Comparison of ENCODE assay signal across 16 cellular contexts in the genomic region with DNA sequence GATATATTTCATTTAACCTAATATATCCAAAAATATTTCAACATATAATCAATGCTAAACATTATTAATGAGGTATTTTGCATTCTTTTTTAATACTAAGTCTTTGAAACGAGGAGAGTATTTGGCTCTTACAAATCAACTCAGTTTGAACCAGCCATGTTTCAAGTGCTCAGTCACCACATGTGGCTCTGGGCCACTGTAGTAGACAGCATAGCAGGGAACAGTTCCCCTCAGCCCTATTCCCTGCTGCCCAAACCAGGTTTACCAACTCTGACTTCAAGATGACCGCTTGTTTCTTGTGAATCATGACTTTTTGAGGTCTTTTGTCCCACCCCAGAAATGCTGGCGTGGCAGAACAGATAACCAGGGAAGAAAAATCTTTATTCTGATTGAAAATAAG. TPM values are rescaled to one million over a fixed set of nuclear protein-coding genes. Genes with fewer than 3 reads are reported as not detected.
DNase-seq lines count a peak whose midpoint lies in the region; ATAC-seq and TF ChIP-seq lines count a peak whose summit lies in the region.
"Had no signal": no experiment of that assay in that cellular context is flagged by ENCODE, and none has a peak within 500 bp of the region (broad histone marks: within the 10 kb centered on the region; RNA-seq: fewer than 3 reads in every experiment).

No MANE protein-coding gene starts in this region.

- no peak for TF ChIP-seq CTCF in left ventricle myocardium inferior (IDR thresholded peaks at IDR 0.05; ENCODE audit: borderline replicate concordance)
- no peak for TF ChIP-seq CTCF in thyroid gland (IDR thresholded peaks at IDR 0.05)
- TF ChIP-seq CTCF in sigmoid colon (IDR thresholded peaks at IDR 0.05), result no peak

- no peak for ATAC-seq in Right ventricle myocardium inferior
- ATAC-seq: CD8-positive, alpha-beta T cell had no signal

- H3K23ac ChIP-seq in mesenchymal stem cell (ENCODE audit: low read length in 2 of 2), result no peak overlapping the region

- H3K4me1 ChIP-seq in left ventricle myocardium inferior, result peaks cover 57% of the 10 kb centered on the region
- H3K4me1 ChIP-seq in mesenchymal stem cell (ENCODE audit: control insufficient read depth, insufficient read depth, low read depth, low read length), result peaks cover 9% of the 10 kb centered on the region
- H3K4me1 ChIP-seq in thyroid gland, result peaks cover 31 to 41% of the 10 kb centered on the region in 2 donors
- H3K4me1 ChIP-seq in sigmoid colon, result peaks cover 0 to 42% (median 39%) of the 10 kb centered on the region in 4 donors
- H3K4me1 ChIP-seq: HAP-1 had no signal

- H3K27me3 ChIP-seq in left ventricle myocardium inferior (ENCODE audit: low read depth) (no peaks in the 10 kb centered on the region), mesenchymal stem cell (ENCODE audit: control insufficient read depth in 1 of 2, insufficient read depth in 1 of 2, low read length in 2 of 2) (no peaks in the 10 kb centered on the region), thyroid gland (no peaks in the 10 kb centered on the region), sigmoid colon (no peaks in the 10 kb centered on the region)

- 95% methylated on average over 1 of the region's 3 CpGs for WGBS in mesenchymal stem cell
- WGBS in thyroid gland, 2 donors, result 79 to 81% methylated on average over 3 of the region's 3 CpGs
- 60 to 95% methylated on average over 3 of the region's 3 CpGs for WGBS in sigmoid colon, 2 donors

- H3K4me3 ChIP-seq in left ventricle myocardium inferior (no peak overlapping the region), mesenchymal stem cell (ENCODE audit: insufficient read depth in 1 of 2, low read depth in 1 of 2, low read length in 2 of 2) (no peak overlapping the region), thyroid gland (replicated peaks in 1 of 3) (no peak overlapping the region), sigmoid colon (no peak overlapping the region)
- H3K4me3 ChIP-seq: HAP-1 had no signal

- no peak for TF ChIP-seq EP300 in sigmoid colon (IDR thresholded peaks at IDR 0.05)

- no peak overlapping the region for H4K8ac ChIP-seq in mesenchymal stem cell (ENCODE audit: low read length)

- no peak overlapping the region for H2BK120ac ChIP-seq in mesenchymal stem cell (ENCODE audit: low read depth, low read length)

- DNase-seq in left ventricle myocardium inferior (no peak), Right ventricle myocardium inferior (ENCODE audit: missing footprints) (no peak), epithelial cell of prostate (ENCODE audit: low read depth, low spot score) (no peak), mesenchymal stem cell (no peak), thyroid gland (peak; percentile 36 to 65), hippocampal formation (lab: John Stamatoyannopoulos, UW) (no peak), caudate nucleus (lab: John Stamatoyannopoulos, UW) (no peak), sigmoid colon (no peak)
- DNase-seq: COR-L47, DMS153, DMS79 treated with DMSO at 0.1 percent for 48 hours, EL, HFFc6 had no signal

- no peak overlapping the region for H2BK12ac ChIP-seq in mesenchymal stem cell (ENCODE audit: low read length in 2 of 2)

- no peak overlapping the region for H2BK5ac ChIP-seq in mesenchymal stem cell (ENCODE audit: low read depth, low read length, poor library complexity, severe bottlenecking)

- H3K18ac ChIP-seq in mesenchymal stem cell (ENCODE audit: low read depth in 1 of 2, low read length in 2 of 2), result no peak overlapping the region

- H2BK15ac ChIP-seq in mesenchymal stem cell (ENCODE audit: low read depth, poor library complexity, severe bottlenecking), result no peak overlapping the region

- intact Hi-C loops in left ventricle myocardium inferior (cut with micrococcal nuclease), result no loop called here
- intact Hi-C loops in Right ventricle myocardium inferior (cut with DNase I), result no loop called here
- intact Hi-C loops in thyroid gland (cut with DNase I), result no loop called here
- intact Hi-C loops in sigmoid colon (cut with DNase I), result no loop called here

- no peak overlapping the region for H3K4me2 ChIP-seq in mesenchymal stem cell (ENCODE audit: low read length, poor library complexity, severe bottlenecking)

- H3K9me3 ChIP-seq in left ventricle myocardium inferior (replicated peaks) (no peaks in the 10 kb centered on the region), mesenchymal stem cell (ENCODE audit: control insufficient read depth, low read length) (no peaks in the 10 kb centered on the region), thyroid gland (no peaks in the 10 kb centered on the region), sigmoid colon (no peaks in the 10 kb centered on the region)
- H3K9me3 ChIP-seq: HAP-1 had no signal

- no peak overlapping the region for H4K91ac ChIP-seq in mesenchymal stem cell (ENCODE audit: low read length)

- TF ChIP-seq POLR2A in thyroid gland (IDR thresholded peaks at IDR 0.05) (no peak), sigmoid colon (IDR thresholded peaks at IDR 0.05) (no peak)

- peak overlapping the region; percentile 36 for H3K9ac ChIP-seq in mesenchymal stem cell (ENCODE audit: low read length)

- peaks cover 44% of the 10 kb centered on the region for H3K79me1 ChIP-seq in mesenchymal stem cell (replicated peaks; ENCODE audit: low read length, poor library complexity, severe bottlenecking)

- peak overlapping the region; percentile 65 for H3K27ac ChIP-seq in left ventricle myocardium inferior (replicated peaks)
- peak overlapping the region; percentile 85 for H3K27ac ChIP-seq in epithelial cell of prostate
- H3K27ac ChIP-seq in mesenchymal stem cell (ENCODE audit: low read length, poor library complexity, severe bottlenecking), result no peak overlapping the region
- peak overlapping the region in 1 of 3 donors; percentile 47 for H3K27ac ChIP-seq in thyroid gland
- H3K27ac ChIP-seq in caudate nucleus (ENCODE audit: low read depth, low read length), result no peak overlapping the region
- H3K27ac ChIP-seq in sigmoid colon, result no peak overlapping the region
- H3K27ac ChIP-seq: HL-60 had no signal

- H2AFZ ChIP-seq in mesenchymal stem cell (ENCODE audit: low read depth, low read length), result no peak overlapping the region

- no peak overlapping the region for H3K4ac ChIP-seq in mesenchymal stem cell (ENCODE audit: low read depth in 1 of 2, low read length in 2 of 2)

- no peak overlapping the region for H2AK5ac ChIP-seq in mesenchymal stem cell (ENCODE audit: low read length, severe bottlenecking)

- H3K36me3 ChIP-seq in left ventricle myocardium inferior, result peaks cover 44% of the 10 kb centered on the region
- peaks cover 41 to 45% of the 10 kb centered on the region in 2 experiments for H3K36me3 ChIP-seq in mesenchymal stem cell (ENCODE audit: control insufficient read depth in 1 of 2, insufficient read depth in 2 of 2, low read depth in 1 of 2, low read length in 2 of 2)
- H3K36me3 ChIP-seq in thyroid gland, result peaks cover 39 to 41% of the 10 kb centered on the region in 2 donors
- peaks cover 26 to 44% (median 40%) of the 10 kb centered on the region in 4 donors for H3K36me3 ChIP-seq in sigmoid colon

- H3K14ac ChIP-seq in mesenchymal stem cell (ENCODE audit: low read length in 2 of 2), result no peak overlapping the region

RNA-seq across cellular contexts. Expression of a gene that starts 5.7 kb away (rescaled TPM):
- total RNA-seq in left ventricle myocardium inferior (43.1 TPM), Right ventricle myocardium inferior (40.3 TPM), thyroid gland (10 to 100 TPM; 43.5 to 82.2 (median 53.7) TPM), sigmoid colon (10 to 100 TPM; 17.5 to 31.1 (median 22.5) TPM)
- 14.5 TPM for polyA plus RNA-seq in mesenchymal stem cell (2013, experiment 1 of 2)
- 14.8 TPM for polyA plus RNA-seq in mesenchymal stem cell (2013, experiment 2 of 2)
- polyA plus RNA-seq in sigmoid colon, result 10 to 100 TPM; 14.4 to 25.6 (median 17.6) TPM

RNA-seq across cellular contexts. Expression of a gene that starts 15.2 kb away (rescaled TPM):
- 23.0 TPM for total RNA-seq in left ventricle myocardium inferior
- total RNA-seq in Right ventricle myocardium inferior, result 20.8 TPM
- 10.4 TPM for polyA plus RNA-seq in mesenchymal stem cell (2013, experiment 1 of 2)
- polyA plus RNA-seq in mesenchymal stem cell (2013, experiment 2 of 2), result 10.5 TPM
- 10 to 100 TPM; 17.2 to 59.7 (median 34.1) TPM for total RNA-seq in thyroid gland
- total RNA-seq in sigmoid colon, result 10 to 100 TPM; 23.5 to 59.8 (median 30.9) TPM
- polyA plus RNA-seq in sigmoid colon, result 10 to 100 TPM in 2 of 3 donors, 1 to 10 TPM in 1; 5.4 to 63.2 (median 10.4) TPM

RNA-seq across cellular contexts. Expression of a gene that starts 18.0 kb away (rescaled TPM):
- total RNA-seq in left ventricle myocardium inferior (18.0 TPM), Right ventricle myocardium inferior (22.2 TPM), thyroid gland (10 to 100 TPM; 25.2 to 32.0 (median 30.0) TPM), sigmoid colon (10 to 100 TPM; 13.7 to 18.3 (median 15.3) TPM)
- polyA plus RNA-seq in mesenchymal stem cell (2013, experiment 1 of 2), result 9.3 TPM
- polyA plus RNA-seq in mesenchymal stem cell (2013, experiment 2 of 2), result 9.7 TPM
- polyA plus RNA-seq in sigmoid colon, result 10 to 100 TPM; 16.2 to 23.5 (median 19.0) TPM

Comparison
In these comparisons a context has a peak if more than half of its experiments do, and no peak if none do; other contexts are left out.
1. DNase-seq: peak in thyroid gland (2 of 2); none in left ventricle myocardium inferior (single experiment), Right ventricle myocardium inferior (single experiment), epithelial cell of prostate (single experiment), mesenchymal stem cell (single experiment), hippocampal formation (0 of 2), caudate nucleus (0 of 61) and sigmoid colon (single experiment).
2. H3K27ac ChIP-seq: peak in left ventricle myocardium inferior (single experiment) and epithelial cell of prostate (single experiment); none in mesenchymal stem cell (single experiment), caudate nucleus (single experiment) and sigmoid colon (0 of 4).